In genomic region chr22:21041937-21042336, GRCh38 we compare ENCODE assay signal across 1 cellular context.
A peak's percentile ranks its signal among the peaks of the same experiment; 100 is the strongest.
TF ChIP-seq lines count a peak whose summit lies in the region.

No MANE protein-coding gene starts in this region.

TF ChIP-seq in K562, 482 proteins besides CTCF, POLR2A, EP300 and RAD21 (continued from another document):
- TF ChIP-seq REST (CRISPR knock-in tag; IDR thresholded peaks at IDR 0.05; ENCODE audit: low read depth) (no peak), ZNF699 (CRISPR knock-in tag; IDR thresholded peaks at IDR 0.05; ENCODE audit: insufficient replicate concordance) (peak; percentile 56), RBFOX2 (IDR thresholded peaks at IDR 0.05; ENCODE audit: low read depth, low read length) (no peak)
